1 cellular context compared by ENCODE assay signal in the genomic region with DNA sequence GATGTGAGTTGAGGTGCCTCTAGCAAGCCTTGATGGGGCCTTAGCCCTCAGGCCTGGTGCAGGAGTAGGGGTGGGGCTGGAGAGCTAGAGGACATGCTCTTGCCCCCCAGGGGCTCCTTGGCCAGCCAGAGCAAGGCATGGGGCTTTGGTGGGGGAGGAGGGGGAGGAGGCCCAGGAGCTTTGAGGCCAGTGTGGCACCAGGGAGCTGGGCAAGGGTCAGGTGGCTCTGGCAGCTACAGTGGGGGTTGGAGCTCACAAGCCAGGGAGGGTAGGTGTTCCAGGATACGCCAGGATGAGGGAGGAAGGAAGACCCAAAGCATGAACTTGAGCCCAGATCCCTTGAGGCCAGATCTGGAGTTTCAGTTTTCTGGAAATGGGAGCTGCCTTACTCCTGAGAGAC.
TF ChIP-seq lines count a peak whose summit lies in the region.

No MANE protein-coding gene starts in this region.

TF ChIP-seq in H1, 55 proteins besides CTCF, POLR2A, EP300 and RAD21:
- TF ChIP-seq GTF2F1 (IDR thresholded peaks at IDR 0.05; ENCODE audit: borderline replicate concordance, low read depth, low read length): no peak
- TF ChIP-seq POU5F1 (IDR thresholded peaks at IDR 0.05; ENCODE audit: low read depth, low read length): no peak
- TF ChIP-seq ASH2L (IDR thresholded peaks at IDR 0.05; ENCODE audit: low read length): no peak
- no peak for TF ChIP-seq SP4 (IDR thresholded peaks at IDR 0.05; ENCODE audit: low read length)
- TF ChIP-seq RNF2 (IDR thresholded peaks at IDR 0.05; ENCODE audit: borderline replicate concordance, low read depth, low read length, missing control alignments, poor library complexity, severe bottlenecking): no peak
- no peak for TF ChIP-seq JUN (IDR thresholded peaks at IDR 0.05; ENCODE audit: low read depth, low read length)
- TF ChIP-seq RFX5 (IDR thresholded peaks at IDR 0.05; ENCODE audit: borderline replicate concordance, low read depth, low read length): no peak
- TF ChIP-seq SIX5 (IDR thresholded peaks at IDR 0.05; ENCODE audit: low read depth, low read length): no peak
- TF ChIP-seq MAFK (IDR thresholded peaks at IDR 0.05; ENCODE audit: low read depth, low read length): no peak
- TF ChIP-seq, protein P1, sequence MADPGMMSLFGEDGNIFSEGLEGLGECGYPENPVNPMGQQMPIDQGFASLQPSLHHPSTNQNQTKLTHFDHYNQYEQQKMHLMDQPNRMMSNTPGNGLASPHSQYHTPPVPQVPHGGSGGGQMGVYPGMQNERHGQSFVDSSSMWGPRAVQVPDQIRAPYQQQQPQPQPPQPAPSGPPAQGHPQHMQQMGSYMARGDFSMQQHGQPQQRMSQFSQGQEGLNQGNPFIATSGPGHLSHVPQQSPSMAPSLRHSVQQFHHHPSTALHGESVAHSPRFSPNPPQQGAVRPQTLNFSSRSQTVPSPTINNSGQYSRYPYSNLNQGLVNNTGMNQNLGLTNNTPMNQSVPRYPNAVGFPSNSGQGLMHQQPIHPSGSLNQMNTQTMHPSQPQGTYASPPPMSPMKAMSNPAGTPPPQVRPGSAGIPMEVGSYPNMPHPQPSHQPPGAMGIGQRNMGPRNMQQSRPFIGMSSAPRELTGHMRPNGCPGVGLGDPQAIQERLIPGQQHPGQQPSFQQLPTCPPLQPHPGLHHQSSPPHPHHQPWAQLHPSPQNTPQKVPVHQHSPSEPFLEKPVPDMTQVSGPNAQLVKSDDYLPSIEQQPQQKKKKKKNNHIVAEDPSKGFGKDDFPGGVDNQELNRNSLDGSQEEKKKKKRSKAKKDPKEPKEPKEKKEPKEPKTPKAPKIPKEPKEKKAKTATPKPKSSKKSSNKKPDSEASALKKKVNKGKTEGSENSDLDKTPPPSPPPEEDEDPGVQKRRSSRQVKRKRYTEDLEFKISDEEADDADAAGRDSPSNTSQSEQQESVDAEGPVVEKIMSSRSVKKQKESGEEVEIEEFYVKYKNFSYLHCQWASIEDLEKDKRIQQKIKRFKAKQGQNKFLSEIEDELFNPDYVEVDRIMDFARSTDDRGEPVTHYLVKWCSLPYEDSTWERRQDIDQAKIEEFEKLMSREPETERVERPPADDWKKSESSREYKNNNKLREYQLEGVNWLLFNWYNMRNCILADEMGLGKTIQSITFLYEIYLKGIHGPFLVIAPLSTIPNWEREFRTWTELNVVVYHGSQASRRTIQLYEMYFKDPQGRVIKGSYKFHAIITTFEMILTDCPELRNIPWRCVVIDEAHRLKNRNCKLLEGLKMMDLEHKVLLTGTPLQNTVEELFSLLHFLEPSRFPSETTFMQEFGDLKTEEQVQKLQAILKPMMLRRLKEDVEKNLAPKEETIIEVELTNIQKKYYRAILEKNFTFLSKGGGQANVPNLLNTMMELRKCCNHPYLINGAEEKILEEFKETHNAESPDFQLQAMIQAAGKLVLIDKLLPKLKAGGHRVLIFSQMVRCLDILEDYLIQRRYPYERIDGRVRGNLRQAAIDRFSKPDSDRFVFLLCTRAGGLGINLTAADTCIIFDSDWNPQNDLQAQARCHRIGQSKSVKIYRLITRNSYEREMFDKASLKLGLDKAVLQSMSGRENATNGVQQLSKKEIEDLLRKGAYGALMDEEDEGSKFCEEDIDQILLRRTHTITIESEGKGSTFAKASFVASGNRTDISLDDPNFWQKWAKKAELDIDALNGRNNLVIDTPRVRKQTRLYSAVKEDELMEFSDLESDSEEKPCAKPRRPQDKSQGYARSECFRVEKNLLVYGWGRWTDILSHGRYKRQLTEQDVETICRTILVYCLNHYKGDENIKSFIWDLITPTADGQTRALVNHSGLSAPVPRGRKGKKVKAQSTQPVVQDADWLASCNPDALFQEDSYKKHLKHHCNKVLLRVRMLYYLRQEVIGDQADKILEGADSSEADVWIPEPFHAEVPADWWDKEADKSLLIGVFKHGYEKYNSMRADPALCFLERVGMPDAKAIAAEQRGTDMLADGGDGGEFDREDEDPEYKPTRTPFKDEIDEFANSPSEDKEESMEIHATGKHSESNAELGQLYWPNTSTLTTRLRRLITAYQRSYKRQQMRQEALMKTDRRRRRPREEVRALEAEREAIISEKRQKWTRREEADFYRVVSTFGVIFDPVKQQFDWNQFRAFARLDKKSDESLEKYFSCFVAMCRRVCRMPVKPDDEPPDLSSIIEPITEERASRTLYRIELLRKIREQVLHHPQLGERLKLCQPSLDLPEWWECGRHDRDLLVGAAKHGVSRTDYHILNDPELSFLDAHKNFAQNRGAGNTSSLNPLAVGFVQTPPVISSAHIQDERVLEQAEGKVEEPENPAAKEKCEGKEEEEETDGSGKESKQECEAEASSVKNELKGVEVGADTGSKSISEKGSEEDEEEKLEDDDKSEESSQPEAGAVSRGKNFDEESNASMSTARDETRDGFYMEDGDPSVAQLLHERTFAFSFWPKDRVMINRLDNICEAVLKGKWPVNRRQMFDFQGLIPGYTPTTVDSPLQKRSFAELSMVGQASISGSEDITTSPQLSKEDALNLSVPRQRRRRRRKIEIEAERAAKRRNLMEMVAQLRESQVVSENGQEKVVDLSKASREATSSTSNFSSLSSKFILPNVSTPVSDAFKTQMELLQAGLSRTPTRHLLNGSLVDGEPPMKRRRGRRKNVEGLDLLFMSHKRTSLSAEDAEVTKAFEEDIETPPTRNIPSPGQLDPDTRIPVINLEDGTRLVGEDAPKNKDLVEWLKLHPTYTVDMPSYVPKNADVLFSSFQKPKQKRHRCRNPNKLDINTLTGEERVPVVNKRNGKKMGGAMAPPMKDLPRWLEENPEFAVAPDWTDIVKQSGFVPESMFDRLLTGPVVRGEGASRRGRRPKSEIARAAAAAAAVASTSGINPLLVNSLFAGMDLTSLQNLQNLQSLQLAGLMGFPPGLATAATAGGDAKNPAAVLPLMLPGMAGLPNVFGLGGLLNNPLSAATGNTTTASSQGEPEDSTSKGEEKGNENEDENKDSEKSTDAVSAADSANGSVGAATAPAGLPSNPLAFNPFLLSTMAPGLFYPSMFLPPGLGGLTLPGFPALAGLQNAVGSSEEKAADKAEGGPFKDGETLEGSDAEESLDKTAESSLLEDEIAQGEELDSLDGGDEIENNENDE (IDR thresholded peaks at IDR 0.05; ENCODE audit: insufficient replicate concordance, low read length): no peak
- TF ChIP-seq NRF1 (IDR thresholded peaks at IDR 0.05; ENCODE audit: low read depth, low read length): no peak
- no peak for TF ChIP-seq BRCA1 (IDR thresholded peaks at IDR 0.05; ENCODE audit: low read depth, low read length)
- no peak for TF ChIP-seq MAX (IDR thresholded peaks at IDR 0.05)
- no peak for TF ChIP-seq E2F6 (IDR thresholded peaks at IDR 0.05)
- TF ChIP-seq EGR1 (IDR thresholded peaks at IDR 0.05; ENCODE audit: borderline replicate concordance, low read depth, low read length): no peak
- TF ChIP-seq TCF12 (IDR thresholded peaks at IDR 0.05; ENCODE audit: low read depth, low read length): no peak
- TF ChIP-seq GABPA (IDR thresholded peaks at IDR 0.05; ENCODE audit: borderline replicate concordance, insufficient read depth, low read length): no peak
- TF ChIP-seq POLR2AphosphoS5 (IDR thresholded peaks at IDR 0.05; ENCODE audit: low read depth, low read length): no peak
- TF ChIP-seq SAP30 (IDR thresholded peaks at IDR 0.05; ENCODE audit: insufficient read depth, insufficient replicate concordance, low read length): no peak
